29 cellular contexts compared by ENCODE assay signal in genomic region chr9:137082222-137082924, GRCh38. TPM values are rescaled to one million over a fixed set of nuclear protein-coding genes. Genes with fewer than 3 reads are reported as not detected.
DNase-seq lines count a peak whose midpoint lies in the region; ATAC-seq and TF ChIP-seq lines count a peak whose summit lies in the region.
"Had no signal": no experiment of that assay in that cellular context is flagged by ENCODE, and none has a peak within 500 bp of the region (broad histone marks: within the 10 kb centered on the region; RNA-seq: fewer than 3 reads in every experiment).

No MANE protein-coding gene starts in this region.

- ATAC-seq in psoas muscle: no peak
- ATAC-seq in GM18861 (IDR thresholded peaks at IDR 0.05; ENCODE audit: unreplicated experiment): no peak
- ATAC-seq: activated naive CD4-positive, alpha-beta T cell treated with anti-CD3 and anti-CD28 coated beads, Interleukin-2, amount 50 U/mL, for 72 hours; heart left ventricle had no signal

- H3F3A ChIP-seq in GM23248 (ENCODE audit: insufficient read depth) (peaks cover 28% of the 10 kb centered on the region), neural progenitor cell (ENCODE audit: low read depth) (peaks cover 25% of the 10 kb centered on the region)

- H3K9me3 ChIP-seq in GM23248 (ENCODE audit: low read depth) (no peaks in the 10 kb centered on the region), adipocyte (ENCODE audit: control insufficient read depth, low read length) (no peaks in the 10 kb centered on the region), neural progenitor cell (ENCODE audit: low read depth) (no peaks in the 10 kb centered on the region), psoas muscle (no peaks in the 10 kb centered on the region)
- H3K9me3 ChIP-seq: ascending aorta, Caco-2, heart left ventricle, neutrophil, tibial artery had no signal

- H2AFZ ChIP-seq in GM23248 (no peak overlapping the region), neural progenitor cell (replicated peaks) (no peak overlapping the region)

- H3K4me3 Mint-ChIP-seq in neural progenitor cell: peak overlapping the region; percentile 18
- H3K4me3 Mint-ChIP-seq: activated B cell treated with CpG ODN at 0.5 μM for 24 hours, H9 had no signal

- peaks cover 26% of the 10 kb centered on the region for H3K4me1 ChIP-seq in GM23248 (ENCODE audit: insufficient read depth)
- peaks cover 40% of the 10 kb centered on the region for H3K4me1 ChIP-seq in adipocyte (ENCODE audit: control insufficient read depth, insufficient read depth, low read length)
- peaks cover 14% of the 10 kb centered on the region for H3K4me1 ChIP-seq in neural progenitor cell
- H3K4me1 ChIP-seq in psoas muscle: peaks cover 10% of the 10 kb centered on the region

- 95% methylated on average over 13 to 16 of the region's 16 CpGs for WGBS in GM23248 (ENCODE audit: low coverage in 1 of 2, low lambda C conversion rate in 2 of 2, missing lambda C conversion rate in 2 of 2), 2 experiments
- 89 to 94% (median 93%) methylated on average over 16 of the region's 16 CpGs for WGBS in psoas muscle, 3 donors

- DNase-seq in GM23248: no peak
- no peak for DNase-seq in adipocyte (ENCODE audit: low read depth)
- DNase-seq in neural progenitor cell (ENCODE audit: low spot score): no peak
- DNase-seq in substantia nigra (lab: John Stamatoyannopoulos, UW): no peak
- DNase-seq in psoas muscle: no peak
- DNase-seq: activated B cell treated with CpG ODN at 0.5 μM for 24 hours; activated CD4-positive, alpha-beta T cell treated with anti-CD3 and anti-CD28 coated beads, Interleukin-2, amount 50 U/mL, for 48 hours; activated CD8-positive, alpha-beta memory T cell treated with anti-CD3 and anti-CD28 coated beads, Interleukin-2, amount 50 U/mL, for 4 hours; Caco-2; DND-41; H9; heart left ventricle; kidney glomerular epithelial cell; mammary epithelial cell; NCI-H1092 treated with DMSO at 0.1 percent for 48 hours; NCI-H2081; OCI-M1; SHP77; stimulated activated CD4-positive, alpha-beta T cell treated with anti-CD3 and anti-CD28 coated beads, Interleukin-4, amount 100 ng/mL, for 1 hour; stimulated activated naive CD4-positive, alpha-beta T cell; T-helper 9 cell; tibial artery had no signal

- peaks cover 24% of the 10 kb centered on the region for H3K4me1 Mint-ChIP-seq in neural progenitor cell

- no peak overlapping the region for H3K27ac Mint-ChIP-seq in neural progenitor cell
- H3K27ac Mint-ChIP-seq: activated naive CD4-positive, alpha-beta T cell treated with anti-CD3 and anti-CD28 coated beads, Interleukin-2, amount 50 U/mL, for 72 hours; H9 had no signal

- H3K9ac ChIP-seq in GM23248: no peak overlapping the region
- peak overlapping the region; percentile 64 for H3K9ac ChIP-seq in adipocyte (ENCODE audit: low read length)
- no peak overlapping the region for H3K9ac ChIP-seq in neural progenitor cell

- H3K4me2 ChIP-seq in GM23248 (ENCODE audit: unreplicated experiment): peak overlapping the region; percentile 57
- no peak overlapping the region for H3K4me2 ChIP-seq in neural progenitor cell

- peaks cover 9% of the 10 kb centered on the region for H3K79me2 ChIP-seq in GM23248 (ENCODE audit: insufficient read depth)
- H3K79me2 ChIP-seq in neural progenitor cell (ENCODE audit: low read depth): peaks cover under 1% of the 10 kb centered on the region

- in situ Hi-C loops in GM23248 (cut with MboI): no loop called here

- TF ChIP-seq CTCF in neural progenitor cell (IDR thresholded peaks at IDR 0.05) (no peak), psoas muscle (IDR thresholded peaks at IDR 0.05) (no peak)

- no peaks in the 10 kb centered on the region for H3K9me2 ChIP-seq in GM23248 (ENCODE audit: insufficient read depth)

- no peak overlapping the region for H3K4me3 ChIP-seq in GM23248
- H3K4me3 ChIP-seq in adipocyte (ENCODE audit: low read length): no peak overlapping the region
- H3K4me3 ChIP-seq in neural progenitor cell: no peak overlapping the region
- H3K4me3 ChIP-seq in psoas muscle: no peak overlapping the region
- H3K4me3 ChIP-seq: ascending aorta, heart left ventricle, tibial artery had no signal

- peak overlapping the region; percentile 80; the same call in 1 of the 2 replicates for H3K27ac ChIP-seq in GM23248
- H3K27ac ChIP-seq in neural progenitor cell: no peak overlapping the region
- peak overlapping the region; percentile 56 for H3K27ac ChIP-seq in temporal lobe (ENCODE audit: low read depth, low read length)
- H3K27ac ChIP-seq in substantia nigra (ENCODE audit: low read depth, low read length, poor library complexity, severe bottlenecking): no peak overlapping the region
- H3K27ac ChIP-seq in psoas muscle: no peak overlapping the region
- H3K27ac ChIP-seq: heart left ventricle, neutrophil had no signal

- intact Hi-C loops in psoas muscle (cut with DNase I): no loop called here

- H3K9me3 Mint-ChIP-seq in neural progenitor cell: no peaks in the 10 kb centered on the region
- H3K9me3 Mint-ChIP-seq: activated B cell treated with CpG ODN at 0.5 μM for 24 hours; activated naive CD4-positive, alpha-beta T cell treated with anti-CD3 and anti-CD28 coated beads, Interleukin-2, amount 50 U/mL, for 72 hours; H9 had no signal

- no peaks in the 10 kb centered on the region for H3K36me3 Mint-ChIP-seq in neural progenitor cell
- H3K36me3 Mint-ChIP-seq: activated naive CD4-positive, alpha-beta T cell treated with anti-CD3 and anti-CD28 coated beads, Interleukin-2, amount 50 U/mL, for 72 hours had no signal

- H3K27me3 Mint-ChIP-seq in neural progenitor cell (ENCODE audit: insufficient read depth, low read depth): peaks cover 30% of the 10 kb centered on the region
- H3K27me3 Mint-ChIP-seq: activated B cell treated with CpG ODN at 0.5 μM for 24 hours had no signal

- H3K27me3 ChIP-seq in GM23248 (replicated peaks; ENCODE audit: insufficient read depth) (no peaks in the 10 kb centered on the region), adipocyte (replicated peaks; ENCODE audit: control insufficient read depth, insufficient read depth, low read length) (no peaks in the 10 kb centered on the region), neural progenitor cell (peaks cover 71% of the 10 kb centered on the region), psoas muscle (ENCODE audit: insufficient read depth in 3 of 3, low read length in 2 of 3) (peaks cover 0 to 4% (median 0%) of the 10 kb centered on the region in 3 donors)
- H3K27me3 ChIP-seq: ascending aorta, heart left ventricle had no signal

- 0 out of 2 replicates have a peak, but pooled peaks cover 2% of the 10 kb centered on the region for H3K36me3 ChIP-seq in GM23248 (ENCODE audit: low read depth)
- peaks cover 27% of the 10 kb centered on the region for H3K36me3 ChIP-seq in adipocyte (ENCODE audit: control insufficient read depth, insufficient read depth, low read length, severe bottlenecking)
- H3K36me3 ChIP-seq in neural progenitor cell: no peaks in the 10 kb centered on the region
- H3K36me3 ChIP-seq in psoas muscle (ENCODE audit: insufficient read depth in 1 of 2, low read depth in 1 of 2): peaks cover 0 to 9% of the 10 kb centered on the region in 2 donors
- H3K36me3 ChIP-seq: neutrophil had no signal

- H4K20me1 ChIP-seq in GM23248 (ENCODE audit: insufficient read depth) (no peaks in the 10 kb centered on the region), neural progenitor cell (ENCODE audit: low read depth) (peaks cover 13% of the 10 kb centered on the region)

RNA-seq across cellular contexts. Expression of gene MAN1B1, which starts 4.4 kb away (rescaled TPM):
- 131 and 136 TPM in 2 replicates for total RNA-seq in GM23248 (2014; rRNA removed; shearing (Covaris generic))
- polyA plus RNA-seq in GM23248 (2016; fragmentation: Nextera tagmentation; extraction: Ambion mirVana): 101 and 104 TPM in 2 replicates
- 24.6 and 43.5 TPM in 2 replicates for total RNA-seq in neural progenitor cell (ENCODE audit: low replicate concordance)
- total RNA-seq in temporal lobe: 37.6 TPM
- 10 to 100 TPM; 13.5 to 18.1 (median 14.4) TPM for total RNA-seq in psoas muscle
- polyA plus RNA-seq in psoas muscle: 10 to 100 TPM; 13.1 to 24.4 (median 21.8) TPM

RNA-seq across cellular contexts. Expression of gene UAP1L1, which starts 5.1 kb away (rescaled TPM):
- 5.2 and 5.7 TPM in 2 replicates for total RNA-seq in GM23248 (2014; rRNA removed; shearing (Covaris generic))
- polyA plus RNA-seq in GM23248 (2016; fragmentation: Nextera tagmentation; extraction: Ambion mirVana): 4.3 and 4.5 TPM in 2 replicates
- total RNA-seq in neural progenitor cell (ENCODE audit: low replicate concordance): 0.12 and 0.51 TPM in 2 replicates
- total RNA-seq in temporal lobe: 0.25 TPM
- 1 to 10 TPM; 1.8 to 4.5 (median 3.0) TPM for total RNA-seq in psoas muscle
- polyA plus RNA-seq in psoas muscle: 1 to 10 TPM; 1.5 to 2.4 (median 1.7) TPM

RNA-seq across cellular contexts. Expression of gene SAPCD2, which starts 12.0 kb away (rescaled TPM):
- total RNA-seq in GM23248 (2014; rRNA removed; shearing (Covaris generic)): 5.4 TPM in 2 replicates
- polyA plus RNA-seq in GM23248 (2016; fragmentation: Nextera tagmentation; extraction: Ambion mirVana): 0.86 and 0.88 TPM in 2 replicates
- total RNA-seq in neural progenitor cell (ENCODE audit: low replicate concordance): 5.7 and 27.7 TPM in 2 replicates
- total RNA-seq in temporal lobe: 1.5 TPM
- under 1 TPM; 0.10 to 0.15 (median 0.12) TPM for total RNA-seq in psoas muscle
- polyA plus RNA-seq in psoas muscle: under 1 TPM in 2 of 3 donors, not detected in 1; 0.18 to 0.22 TPM

RNA-seq across cellular contexts. Expression of gene ENTPD2, which starts 28.5 kb away (rescaled TPM):
- not detected in 2 replicates for total RNA-seq in GM23248 (2014; rRNA removed; shearing (Covaris generic))
- polyA plus RNA-seq in GM23248 (2016; fragmentation: Nextera tagmentation; extraction: Ambion mirVana): not detected in 2 replicates
- total RNA-seq in neural progenitor cell (ENCODE audit: low replicate concordance): not detected in 2 replicates
- 0.25 TPM for total RNA-seq in temporal lobe
- 1 to 10 TPM in 2 of 4 donors, under 1 TPM in 2; 0.59 to 1.4 (median 0.95) TPM for total RNA-seq in psoas muscle
- under 1 TPM; 0.17 to 0.29 (median 0.28) TPM for polyA plus RNA-seq in psoas muscle
- total RNA-seq: activated B cell treated with CpG ODN at 0.5 μM for 24 hours, ascending aorta, endothelial cell of umbilical vein, fibroblast of villous mesenchyme had no signal
- polyA plus RNA-seq: endothelial cell of umbilical vein had no signal

RNA-seq across cellular contexts. Expression of gene DPP7, which starts 32.2 kb away (rescaled TPM):
- 134 and 142 TPM in 2 replicates for total RNA-seq in GM23248 (2014; rRNA removed; shearing (Covaris generic))
- 145 and 148 TPM in 2 replicates for polyA plus RNA-seq in GM23248 (2016; fragmentation: Nextera tagmentation; extraction: Ambion mirVana)
- total RNA-seq in neural progenitor cell (ENCODE audit: low replicate concordance): 2.6 and 24.3 TPM in 2 replicates
- 18.7 TPM for total RNA-seq in temporal lobe
- 10 to 100 TPM; 43.2 to 75.3 (median 67.5) TPM for total RNA-seq in psoas muscle
- polyA plus RNA-seq in psoas muscle: 10 to 100 TPM; 34.8 to 67.7 (median 61.3) TPM

Comparison
In these comparisons a context has a peak if more than half of its experiments do, and no peak if none do; other contexts are left out.
1. H3K27ac ChIP-seq: peak in GM23248 (single experiment) and temporal lobe (single experiment); none in neural progenitor cell (single experiment), substantia nigra (single experiment) and psoas muscle (single experiment).